8 cellular contexts compared by ENCODE assay signal in genomic region chr1:218351617-218352438, GRCh38. TPM values are rescaled to one million over a fixed set of nuclear protein-coding genes. Genes with fewer than 3 reads are reported as not detected.
A peak's percentile ranks its signal among the peaks of the same experiment; 100 is the strongest.
DNase-seq lines count a peak whose midpoint lies in the region; ATAC-seq and TF ChIP-seq lines count a peak whose summit lies in the region.

No MANE protein-coding gene starts in this region.

- no peaks in the 10 kb centered on the region for H3K27me3 ChIP-seq in esophagus (ENCODE audit: control insufficient read depth in 1 of 2, insufficient read depth in 2 of 2, low read length in 2 of 2)

- peak overlapping the region; percentile 17 to 53 for H3K27ac ChIP-seq in esophagus (ENCODE audit: low read depth in 2 of 2, low read length in 1 of 2)

- DNase-seq in AG10803 (ENCODE audit: low read depth) (no peak), T-helper 17 cell (no peak), progenitor cell of endocrine pancreas (ENCODE audit: low spot score, unreplicated experiment) (no peak), GM19240 (ENCODE audit: insufficient read length, low spot score) (no peak), NCI-H748 (lab: John Stamatoyannopoulos, UW; ENCODE audit: unreplicated experiment) (no peak)

- no peak overlapping the region for H3K4me3 ChIP-seq in AG10803 (ENCODE audit: low read length)
- H3K4me3 ChIP-seq in esophagus (ENCODE audit: low read depth in 1 of 2, low read length in 2 of 2), result peak overlapping the region in 1 of 2 donors; percentile 15

- H3K36me3 ChIP-seq in esophagus (ENCODE audit: control insufficient read depth in 2 of 2, insufficient read depth in 2 of 2, low read length in 1 of 2), result no peaks in the 10 kb centered on the region

- peak; percentile 68 for ATAC-seq in GM19043 (IDR thresholded peaks at IDR 0.05; ENCODE audit: low read depth, unreplicated experiment)
- peak; percentile 69 for ATAC-seq in HG03280 (IDR thresholded peaks at IDR 0.05; ENCODE audit: unreplicated experiment)
- peak; percentile 73 for ATAC-seq in T-helper 17 cell

- H3K4me3 Mint-ChIP-seq in T-helper 17 cell (peak overlapping the region; percentile 81), progenitor cell of endocrine pancreas (ENCODE audit: low read depth) (no peak overlapping the region)

- H3K9me3 Mint-ChIP-seq in progenitor cell of endocrine pancreas (ENCODE audit: low read depth), result no peaks in the 10 kb centered on the region

- H3K27ac Mint-ChIP-seq in T-helper 17 cell, result peak overlapping the region; percentile 85
- H3K27ac Mint-ChIP-seq in progenitor cell of endocrine pancreas, result no peak overlapping the region

- H3K4me1 ChIP-seq in esophagus (ENCODE audit: control insufficient read depth in 2 of 2, insufficient read depth in 2 of 2, low read length in 1 of 2), result peaks cover 0 to 2% of the 10 kb centered on the region in 2 donors

- H3K4me1 Mint-ChIP-seq in T-helper 17 cell (peaks cover 30% of the 10 kb centered on the region), progenitor cell of endocrine pancreas (ENCODE audit: low read depth) (peaks cover 26% of the 10 kb centered on the region)

- H3K9me3 ChIP-seq in T-helper 17 cell (ENCODE audit: control insufficient read depth, low read length, poor library complexity, severe bottlenecking), result no peaks in the 10 kb centered on the region
- H3K9me3 ChIP-seq in esophagus (ENCODE audit: control insufficient read depth in 2 of 2, insufficient read depth in 1 of 2, low read depth in 1 of 2, low read length in 1 of 2), result no peaks in the 10 kb centered on the region

- TF ChIP-seq CTCF in AG10803 (conservative IDR thresholded peaks at IDR 0.05; ENCODE audit: low read length) (peak; percentile 27), progenitor cell of endocrine pancreas (IDR thresholded peaks at IDR 0.05; ENCODE audit: unreplicated experiment) (peak; percentile 29)

- H3K27me3 Mint-ChIP-seq in T-helper 17 cell (peaks cover 13% of the 10 kb centered on the region), progenitor cell of endocrine pancreas (no peaks in the 10 kb centered on the region)

- 70 to 74% methylated on average over 15 of the region's 15 CpGs for whole genome bisulfite sequencing in esophagus, 2 donors

- H3K36me3 Mint-ChIP-seq in T-helper 17 cell (ENCODE audit: low read depth) (no peaks in the 10 kb centered on the region), progenitor cell of endocrine pancreas (ENCODE audit: insufficient read depth) (peaks cover 11% of the 10 kb centered on the region)

RNA-seq across cellular contexts. Expression of gene TGFB2, which starts 6.7 kb away (rescaled TPM):
- total RNA-seq in T-helper 17 cell (1 to 10 TPM in 1 of 2 donors, under 1 TPM in 1; 0.17 to 3.0 TPM), progenitor cell of endocrine pancreas (26.4 and 27.9 TPM in 2 replicates)
- polyA plus RNA-seq in esophagus, result under 1 TPM; 0.16 to 0.34 TPM
